In genomic region chr17:68456529-68457167, GRCh38 we compare ENCODE assay signal across 8 cellular contexts. TPM values are rescaled to one million over a fixed set of nuclear protein-coding genes. Genes with fewer than 3 reads are reported as not detected.
A peak's percentile ranks its signal among the peaks of the same experiment; 100 is the strongest.
DNase-seq lines count a peak whose midpoint lies in the region; ATAC-seq and TF ChIP-seq lines count a peak whose summit lies in the region.

No MANE protein-coding gene starts in this region.

- H3K27me3 Mint-ChIP-seq in activated B cell treated with CpG ODN at 0.5 μM for 24 hours = no peaks in the 10 kb centered on the region
- H3K27me3 Mint-ChIP-seq in naive B cell = no peaks in the 10 kb centered on the region

- POLR2A ChIA-PET in activated B cell treated with CpG ODN at 0.5 μM for 24 hours (lab: Charles Lee) = interaction anchor here (0.8 to 5.1 kb wide), 14 partner anchors 15 to 437 kb away, joined by 3 to 46 read pairs (median 10); partner anchors contain the start of genes AMZ2, ARSG, KPNA2 and PRKAR1A

- CTCF ChIA-PET in activated B cell treated with CpG ODN at 0.5 μM for 24 hours (lab: Charles Lee) = interaction anchor here (0.6 to 4.5 kb wide), 9 partner anchors 14 to 514 kb away, joined by 3 to 21 read pairs (median 3); partner anchors contain the start of gene AMZ2

- TF ChIP-seq CTCF in activated B cell treated with CpG ODN at 0.5 μM for 24 hours (IDR thresholded peaks at IDR 0.05) = no peak
- TF ChIP-seq CTCF in fibroblast of the aortic adventitia (IDR thresholded peaks at IDR 0.05; ENCODE audit: insufficient read depth, low read length) = no peak

- DNase-seq in DMS114 treated with DMSO at 0.1 percent for 48 hours (lab: John Stamatoyannopoulos, UW; ENCODE audit: unreplicated experiment) = peak; percentile 67
- DNase-seq in Jurkat, Clone E6-1 (ENCODE audit: low read depth, low spot score) = no peak
- no peak for DNase-seq in activated B cell treated with CpG ODN at 0.5 μM for 24 hours
- peak; percentile 90 for DNase-seq in fibroblast of the aortic adventitia (ENCODE audit: low read depth)
- no peak for DNase-seq in naive B cell
- no peak for DNase-seq in germinal center (ENCODE audit: low spot score)

- peaks cover 20% of the 10 kb centered on the region for H3K4me1 Mint-ChIP-seq in activated B cell treated with CpG ODN at 0.5 μM for 24 hours
- H3K4me1 Mint-ChIP-seq in naive B cell = peaks cover 10 to 20% (median 15%) of the 10 kb centered on the region in 3 donors

- no peak for ATAC-seq in activated B cell treated with CpG ODN at 0.5 μM for 24 hours (ENCODE audit: low read depth)
- no peak for ATAC-seq in naive B cell (ENCODE audit: low read depth in 2 of 2)
- ATAC-seq in GM21360 (IDR thresholded peaks at IDR 0.05; ENCODE audit: unreplicated experiment) = no peak
- no peak for ATAC-seq in HG03196 (IDR thresholded peaks at IDR 0.05; ENCODE audit: unreplicated experiment)

- H3K36me3 Mint-ChIP-seq in activated B cell treated with CpG ODN at 0.5 μM for 24 hours (ENCODE audit: low read depth) (peaks cover under 1% of the 10 kb centered on the region), naive B cell (no peaks in the 10 kb centered on the region)

- H3K27ac Mint-ChIP-seq in activated B cell treated with CpG ODN at 0.5 μM for 24 hours = peak overlapping the region; percentile 59
- peak overlapping the region; percentile 63 to 97 (median 78) for H3K27ac Mint-ChIP-seq in naive B cell

- intact Hi-C loops in activated B cell treated with CpG ODN at 0.5 μM for 24 hours (cut with micrococcal nuclease) = loop anchor here (1.0 to 5.0 kb wide), 9 partner anchors 20 to 739 kb away; partner anchors contain the start of genes AMZ2, ARSG, KPNA2 and NOL11

- peak overlapping the region; percentile 84 for H3K4me3 Mint-ChIP-seq in activated B cell treated with CpG ODN at 0.5 μM for 24 hours
- peak overlapping the region; percentile 80 to 92 (median 88) for H3K4me3 Mint-ChIP-seq in naive B cell

- no peaks in the 10 kb centered on the region for H3K9me3 Mint-ChIP-seq in activated B cell treated with CpG ODN at 0.5 μM for 24 hours
- no peaks in the 10 kb centered on the region for H3K9me3 Mint-ChIP-seq in naive B cell

- peak overlapping the region; percentile 61 for H3K4me3 ChIP-seq in Jurkat, Clone E6-1 (ENCODE audit: low read length)
- peak overlapping the region; percentile 86 for H3K4me3 ChIP-seq in fibroblast of the aortic adventitia (ENCODE audit: low read depth, low read length)

RNA-seq across cellular contexts. Expression of gene WIPI1, which starts 0.6 kb away (rescaled TPM):
- 6.2 TPM for polyA plus RNA-seq in Jurkat, Clone E6-1 (2012; ENCODE audit: insufficient read depth, insufficient read length)
- total RNA-seq in activated B cell treated with CpG ODN at 0.5 μM for 24 hours (9.8 and 11.2 TPM in 2 replicates), fibroblast of the aortic adventitia (ENCODE audit: low replicate concordance) (78.1 and 84.9 TPM in 2 replicates)
- polyA plus RNA-seq in naive B cell (ENCODE audit: low read depth in 6 of 6) = 1 to 10 TPM in 5 of 6 donors, not detected in 1; 1.4 to 4.6 (median 3.1) TPM

RNA-seq across cellular contexts. Expression of gene PRKAR1A, which starts 55.6 kb away (rescaled TPM):
- 53.8 TPM for polyA plus RNA-seq in Jurkat, Clone E6-1 (2012; ENCODE audit: insufficient read depth, insufficient read length)
- total RNA-seq in activated B cell treated with CpG ODN at 0.5 μM for 24 hours = 272 and 279 TPM in 2 replicates
- total RNA-seq in fibroblast of the aortic adventitia (ENCODE audit: low replicate concordance) = 267 and 308 TPM in 2 replicates
- 100 to 1,000 TPM; 183 to 245 (median 212) TPM for polyA plus RNA-seq in naive B cell (ENCODE audit: low read depth in 6 of 6)

Comparison
In these comparisons a context has a peak if more than half of its experiments do, and no peak if none do; other contexts are left out.
1. DNase-seq: peak in DMS114 treated with DMSO at 0.1 percent for 48 hours (single experiment) and fibroblast of the aortic adventitia (single experiment); none in Jurkat, Clone E6-1 (single experiment), activated B cell treated with CpG ODN at 0.5 μM for 24 hours (single experiment), naive B cell (single experiment) and germinal center (single experiment).